In the genomic region with DNA sequence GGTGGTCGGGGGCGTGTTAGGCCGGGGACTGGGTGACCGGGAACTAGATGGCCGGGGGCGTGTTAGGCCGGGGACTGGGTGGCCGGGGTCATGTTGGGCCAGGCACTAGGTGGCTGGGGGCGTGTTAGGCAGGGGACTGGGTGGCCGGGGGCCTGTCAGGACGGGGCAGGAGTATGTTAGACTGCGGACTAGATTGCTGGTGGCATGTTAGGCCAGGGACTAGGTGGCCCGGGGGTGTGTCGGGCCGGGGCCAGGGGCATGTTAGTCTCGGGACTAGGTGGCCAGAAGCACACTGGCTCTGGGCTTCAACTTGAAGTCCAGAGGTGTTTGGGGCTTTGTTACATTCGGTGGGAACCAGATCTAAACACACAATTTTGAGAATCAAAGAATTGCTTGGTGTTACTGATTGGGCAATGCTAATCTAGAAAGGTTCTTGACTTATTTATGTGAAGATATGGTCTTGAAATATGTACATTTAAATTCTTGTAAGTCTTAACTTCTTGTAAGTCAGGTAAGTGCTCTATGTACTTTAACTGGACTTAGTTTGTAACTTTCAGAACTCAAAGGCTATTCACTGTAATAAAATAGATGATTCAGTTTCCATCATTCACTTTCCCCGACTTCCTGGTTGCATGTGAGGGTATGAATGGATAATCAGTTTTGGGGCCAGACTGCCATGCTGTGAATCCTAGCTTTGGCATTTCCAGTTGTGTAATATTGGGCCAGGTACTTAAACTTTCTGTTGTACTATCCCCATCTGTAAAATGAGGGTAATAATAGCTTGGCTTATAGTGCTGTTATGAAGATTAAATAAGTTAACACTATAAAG, we compare ENCODE assay signal across 8 cellular contexts. TPM values are rescaled to one million over a fixed set of nuclear protein-coding genes. Genes with fewer than 3 reads are reported as not detected.
DNase-seq lines count a peak whose midpoint lies in the region; ATAC-seq and TF ChIP-seq lines count a peak whose summit lies in the region.

No MANE protein-coding gene starts in this region.

- H3K27me3 ChIP-seq in CD8-positive, alpha-beta T cell (ENCODE audit: insufficient read depth, low read length) = no peaks in the 10 kb centered on the region
- no peaks in the 10 kb centered on the region for H3K27me3 ChIP-seq in right cardiac atrium (ENCODE audit: control insufficient read depth, insufficient read depth)
- H3K27me3 ChIP-seq in skeletal muscle tissue (ENCODE audit: control insufficient read depth in 3 of 3, insufficient read depth in 3 of 3, low read length in 3 of 3) = no peaks in the 10 kb centered on the region

- H3K9me3 Mint-ChIP-seq in CD8-positive, alpha-beta T cell = no peaks in the 10 kb centered on the region

- H3K4me3 ChIP-seq in CD8-positive, alpha-beta T cell (ENCODE audit: low read depth, low read length) = peak overlapping the region; percentile 68
- H3K4me3 ChIP-seq in right cardiac atrium (ENCODE audit: low read length) = peak overlapping the region; percentile 87
- H3K4me3 ChIP-seq in skeletal muscle tissue (ENCODE audit: low read length in 3 of 3) = peak overlapping the region; percentile 79 to 81 (median 80)

- ATAC-seq in CD8-positive, alpha-beta T cell = no peak
- peak; percentile 5 for ATAC-seq in HG03066 (IDR thresholded peaks at IDR 0.05; ENCODE audit: low read depth, unreplicated experiment)
- peak in 1 of 2 donors; percentile 30 for ATAC-seq in right cardiac atrium
- ATAC-seq in HG02840 (IDR thresholded peaks at IDR 0.05; ENCODE audit: low FRiP score, unreplicated experiment) = no peak

- H3K27me3 Mint-ChIP-seq in CD8-positive, alpha-beta T cell (ENCODE audit: low read depth) = no peaks in the 10 kb centered on the region

- DNase-seq in CD8-positive, alpha-beta T cell = peak in 1 of 7 experiments; percentile 25
- peak; percentile 0 for DNase-seq in activated T-helper 1 cell treated with Interleukin-2 at 50 U/mL for 16 hours (ENCODE audit: low read depth)
- DNase-seq in right cardiac atrium = peak in 2 of 3 donors; percentile 61
- no peak for DNase-seq in SKM-1 (lab: John Stamatoyannopoulos, UW; ENCODE audit: unreplicated experiment)
- no peak for DNase-seq in activated gamma-delta T cell (lab: John Stamatoyannopoulos, UW)

- peaks cover 14% of the 10 kb centered on the region for H3K36me3 Mint-ChIP-seq in CD8-positive, alpha-beta T cell

- no peaks in the 10 kb centered on the region for H3K9me3 ChIP-seq in CD8-positive, alpha-beta T cell (ENCODE audit: low read length)
- H3K9me3 ChIP-seq in right cardiac atrium (ENCODE audit: control insufficient read depth, low read length) (no peaks in the 10 kb centered on the region), skeletal muscle tissue (ENCODE audit: control insufficient read depth in 3 of 3, low read length in 3 of 3) (no peaks in the 10 kb centered on the region)

- no peaks in the 10 kb centered on the region for H3K36me3 ChIP-seq in CD8-positive, alpha-beta T cell (ENCODE audit: insufficient read depth, low read length)
- peaks cover 0 to 4% (median 0%) of the 10 kb centered on the region in 3 donors for H3K36me3 ChIP-seq in skeletal muscle tissue (ENCODE audit: control insufficient read depth in 3 of 3, insufficient read depth in 3 of 3, low read length in 3 of 3)

- no peak for TF ChIP-seq CTCF in CD8-positive, alpha-beta T cell (IDR thresholded peaks at IDR 0.05)

- H3K27ac ChIP-seq in CD8-positive, alpha-beta T cell (ENCODE audit: low read depth, low read length) = peak overlapping the region; percentile 25
- no peak overlapping the region for H3K27ac ChIP-seq in right cardiac atrium (ENCODE audit: low read length)
- H3K27ac ChIP-seq in skeletal muscle tissue (ENCODE audit: low read depth, low read length) = no peak overlapping the region

- WGBS in right cardiac atrium = 13% methylated on average over 18 of the region's 18 CpGs

- H3K9ac ChIP-seq in skeletal muscle tissue (ENCODE audit: low read depth in 1 of 3, low read length in 3 of 3) = peak overlapping the region; percentile 82 to 89 (median 84)

- no peak overlapping the region for H3K27ac Mint-ChIP-seq in CD8-positive, alpha-beta T cell

- CTCF ChIA-PET in CD8-positive, alpha-beta T cell (lab: Charles Lee) = no interaction called here

- peaks cover 47% of the 10 kb centered on the region for H3K4me1 Mint-ChIP-seq in CD8-positive, alpha-beta T cell (ENCODE audit: low read depth)

- peaks cover 26% of the 10 kb centered on the region for H3K4me1 ChIP-seq in CD8-positive, alpha-beta T cell (ENCODE audit: insufficient read depth, low read length)
- H3K4me1 ChIP-seq in right cardiac atrium (ENCODE audit: control insufficient read depth, insufficient read depth, low read length) = peaks cover 3% of the 10 kb centered on the region
- H3K4me1 ChIP-seq in skeletal muscle tissue (ENCODE audit: control insufficient read depth in 3 of 3, insufficient read depth in 3 of 3, low read length in 3 of 3) = peaks cover 16 to 22% (median 18%) of the 10 kb centered on the region in 3 donors

- intact Hi-C loops in CD8-positive, alpha-beta T cell (cut with DNase I, micrococcal nuclease) = loop anchor here (10.0 kb wide), 2 partner anchors 58 to 212 kb away; a partner anchor contains a TSS
- intact Hi-C loops in right cardiac atrium (cut with DNase I) = loop anchor here in 1 of 4 donors (5.0 kb wide), 1 partner anchor 446 kb away; no protein-coding TSS in a partner anchor

- POLR2A ChIA-PET in CD8-positive, alpha-beta T cell (lab: Charles Lee) = no interaction called here

- H3K4me3 Mint-ChIP-seq in CD8-positive, alpha-beta T cell = peak overlapping the region; percentile 88

RNA-seq across cellular contexts. Expression of a gene that starts 1.1 kb away (rescaled TPM):
- total RNA-seq in CD8-positive, alpha-beta T cell = 10 to 100 TPM; 15.8 to 16.1 TPM
- 10 to 100 TPM; 32.5 to 41.5 (median 35.3) TPM for total RNA-seq in right cardiac atrium
- polyA plus RNA-seq in right cardiac atrium = 21.1 TPM
- 106 TPM for total RNA-seq in skeletal muscle tissue

RNA-seq across cellular contexts. Expression of a gene that starts 30.5 kb away (rescaled TPM):
- total RNA-seq in CD8-positive, alpha-beta T cell = 10 to 100 TPM; 16.7 to 18.1 TPM
- 10 to 100 TPM; 11.4 to 18.8 (median 14.2) TPM for total RNA-seq in right cardiac atrium
- 19.3 TPM for polyA plus RNA-seq in right cardiac atrium
- 20.9 TPM for total RNA-seq in skeletal muscle tissue

RNA-seq across cellular contexts. Expression of a gene that starts 48.8 kb away (rescaled TPM):
- not detected for total RNA-seq in CD8-positive, alpha-beta T cell
- total RNA-seq in right cardiac atrium (not detected), skeletal muscle tissue (not detected)
- polyA plus RNA-seq in right cardiac atrium = not detected

Comparison
In these comparisons a context has a peak if more than half of its experiments do, and no peak if none do; other contexts are left out.
1. DNase-seq: peak in activated T-helper 1 cell treated with Interleukin-2 at 50 U/mL for 16 hours (single experiment) and right cardiac atrium (2 of 3); none in SKM-1 (single experiment) and activated gamma-delta T cell (single experiment).
2. Peak in every context shown above with its lines, with median percentiles within 50 percentile points of each other: H3K4me3 ChIP-seq.